ENCODE assay signal across 19 cellular contexts in the genomic region with DNA sequence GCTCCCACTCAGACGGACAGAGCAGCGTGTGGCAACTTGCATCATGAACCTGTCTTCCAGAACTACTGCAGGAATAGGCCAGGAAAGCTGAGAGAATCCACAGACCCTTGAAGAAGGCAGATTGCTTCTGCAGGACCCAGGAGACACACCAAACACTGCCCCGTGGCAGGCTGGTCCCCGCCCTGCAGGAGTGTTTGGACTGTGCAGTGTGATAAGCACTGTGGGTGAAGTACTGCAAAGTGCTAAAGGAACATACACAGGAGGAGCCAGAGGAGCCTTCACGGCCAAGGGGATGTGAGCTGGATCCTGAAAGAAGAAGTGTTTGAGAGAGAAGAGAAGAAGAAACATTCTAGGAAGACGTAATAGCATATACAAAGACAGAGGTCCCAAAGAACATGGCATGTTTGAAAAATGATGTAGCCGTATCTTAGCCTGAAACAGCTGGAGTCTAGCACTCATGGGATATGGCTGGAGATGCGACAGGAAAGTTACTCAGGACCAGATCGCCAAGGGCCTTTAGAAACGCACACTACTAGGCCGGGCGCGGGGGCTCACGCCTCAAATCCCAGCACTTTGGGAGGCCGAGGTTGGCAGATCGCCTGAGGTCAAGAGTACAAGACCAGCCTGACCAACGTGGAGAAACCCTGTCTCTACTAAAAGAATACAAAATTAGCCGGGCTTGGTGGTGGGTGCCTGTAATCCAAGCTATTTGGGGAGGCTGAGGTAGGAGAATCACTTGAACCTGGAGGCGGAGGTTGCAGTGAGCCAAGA.
A peak's percentile ranks its signal among the peaks of the same experiment; 100 is the strongest.
DNase-seq lines count a peak whose midpoint lies in the region; ATAC-seq, FAIRE-seq and TF ChIP-seq lines count a peak whose summit lies in the region.
"Had no signal": no experiment of that assay in that cellular context is flagged by ENCODE, and none has a peak within 500 bp of the region (broad histone marks: within the 10 kb centered on the region; RNA-seq: fewer than 3 reads in every experiment).

No MANE protein-coding gene starts in this region.

- H3K36me3 Mint-ChIP-seq in osteocyte (ENCODE audit: unreplicated experiment): peaks cover 3% of the 10 kb centered on the region

- no peaks in the 10 kb centered on the region for H3K4me1 ChIP-seq in K562 (replicated peaks in 1 of 2; ENCODE audit: control insufficient read depth in 2 of 2, insufficient read depth in 2 of 2, low read length in 2 of 2)
- no peaks in the 10 kb centered on the region for H3K4me1 ChIP-seq in lower lobe of right lung
- H3K4me1 ChIP-seq: BLaER1 had no signal

- in situ Hi-C loops in K562 (cut with MboI): no loop called here

- H3K27me3 ChIP-seq in K562 (ENCODE audit: control insufficient read depth in 2 of 2, insufficient read depth in 2 of 2, low read length in 2 of 2): peaks cover 36 to 54% of the 10 kb centered on the region in 2 experiments
- no peaks in the 10 kb centered on the region for H3K27me3 ChIP-seq in lower lobe of right lung (ENCODE audit: low read depth)
- H3K27me3 ChIP-seq: BLaER1 had no signal

- TF ChIP-seq EP300 in K562 (IDR thresholded peaks at IDR 0.05; ENCODE audit: low read length): no peak

- BruUV-seq in K562 (replicated peaks; lab: Mats Ljungman, UMichigan): no TSS peak

- ATAC-seq in K562: peak; percentile 57; the same call in 1 of the 3 replicates
- peak; percentile 71 for ATAC-seq in left ventricle myocardium superior
- ATAC-seq in lower lobe of right lung: peak; percentile 81 to 92
- no peak for ATAC-seq in GM18909 (IDR thresholded peaks at IDR 0.05; ENCODE audit: poor library complexity, unreplicated experiment)
- no peak for ATAC-seq in HG03039 (IDR thresholded peaks at IDR 0.05; ENCODE audit: unreplicated experiment)
- ATAC-seq: CD8-positive, alpha-beta T cell had no signal

- H3K79me2 ChIP-seq in K562 (ENCODE audit: control insufficient read depth, insufficient read depth, low read length): no peaks in the 10 kb centered on the region

- H3K4me2 ChIP-seq in K562 (ENCODE audit: insufficient read depth, low read length): no peak overlapping the region
- H3K4me2 ChIP-seq: BLaER1 had no signal

- H3K9me3 ChIP-seq in K562 (replicated peaks; ENCODE audit: control insufficient read depth, insufficient read depth, low read depth, low read length) (no peaks in the 10 kb centered on the region), lower lobe of right lung (no peaks in the 10 kb centered on the region)
- H3K9me3 ChIP-seq: BLaER1 had no signal

- H3K4me3 ChIP-seq in K562 (no peak overlapping the region), lower lobe of right lung (no peak overlapping the region)
- H3K4me3 ChIP-seq: BLaER1, SK-N-MC had no signal

- no peak overlapping the region for H2AFZ ChIP-seq in K562 (ENCODE audit: low read depth, low read length)

- H3K9ac ChIP-seq in K562 (ENCODE audit: insufficient read depth in 1 of 2, low read depth in 2 of 2, low read length in 2 of 2): no peak overlapping the region
- H3K9ac ChIP-seq: BLaER1 had no signal

- TF ChIP-seq RAD21 in K562 (CRISPR knock-in tag; conservative IDR thresholded peaks at IDR 0.05 in 1 of 2, IDR thresholded peaks at IDR 0.05 in 1 of 2): no peak

- H3K4me3 Mint-ChIP-seq in osteocyte (ENCODE audit: unreplicated experiment): no peak overlapping the region
- H3K4me3 Mint-ChIP-seq: CD8-positive, alpha-beta T cell; HFFc6 had no signal

- H3K36me3 ChIP-seq in K562 (ENCODE audit: control insufficient read depth, insufficient read depth, low read length) (no peaks in the 10 kb centered on the region), lower lobe of right lung (no peaks in the 10 kb centered on the region)

- WGBS in K562 (ENCODE audit: insufficient coverage, low coverage, missing lambda C conversion rate): 3% methylated on average over 19 of the region's 19 CpGs

- H4K20me1 ChIP-seq in K562 (replicated peaks; ENCODE audit: control insufficient read depth, insufficient read depth, low read length): 0 out of 2 replicates have a peak, but pooled peaks cover 5% of the 10 kb centered on the region

- H3K9me1 ChIP-seq in K562 (ENCODE audit: control insufficient read depth, insufficient read depth, low read length): no peaks in the 10 kb centered on the region

- no peaks in the 10 kb centered on the region for H3K9me3 Mint-ChIP-seq in osteocyte (ENCODE audit: unreplicated experiment)
- H3K9me3 Mint-ChIP-seq: CD8-positive, alpha-beta T cell; HFFc6 had no signal

- H3K4me1 Mint-ChIP-seq in osteocyte (ENCODE audit: unreplicated experiment): peaks cover 2% of the 10 kb centered on the region

- no peak overlapping the region for H3K27ac Mint-ChIP-seq in osteocyte (ENCODE audit: unreplicated experiment)
- H3K27ac Mint-ChIP-seq: CD8-positive, alpha-beta T cell; HFFc6 had no signal

- POLR2A ChIA-PET in K562 (lab: Yijun Ruan, JAX): interaction anchor here (1.9 kb wide), 1 partner anchor 9 kb away, joined by 9 read pairs; no protein-coding TSS in a partner anchor

- peak; percentile 29 for FAIRE-seq in K562 (lab: Jason Lieb, UNC)

- no peaks in the 10 kb centered on the region for H3K27me3 Mint-ChIP-seq in osteocyte (ENCODE audit: unreplicated experiment)

- CTCF ChIA-PET in K562 (lab: Yijun Ruan, JAX; ENCODE audit: low intra/inter-chr PET ratio): no interaction called here

- no peak for DNase-seq in K562 (ENCODE audit: extremely low read depth in 1 of 4, low spot score in 3 of 4)
- no peak for DNase-seq in left ventricle myocardium superior
- DNase-seq in lower lobe of right lung: no peak
- DNase-seq in stimulated activated CD8-positive, alpha-beta memory T cell treated with anti-CD3 and anti-CD28 coated beads, Interleukin-4, amount 100 ng/mL, for 48 hours: peak; percentile 13
- DNase-seq in posterior vena cava (ENCODE audit: low spot score): no peak
- DNase-seq in osteocyte (ENCODE audit: extremely low spot score, unreplicated experiment): no peak
- DNase-seq: Calu3; CD8-positive, alpha-beta T cell; DMS79; H7; HFFc6; NCI-H1048; NCI-H1436; NCI-H2029; NCI-H2171 had no signal

- intact Hi-C loops in K562 (cut with micrococcal nuclease): no loop called here
- intact Hi-C loops in left ventricle myocardium superior (cut with micrococcal nuclease): no loop called here
- intact Hi-C loops in lower lobe of right lung (cut with DNase I): no loop called here
- intact Hi-C loops in posterior vena cava (cut with DNase I): loop anchor here in 1 of 2 donors (5.0 kb wide), 1 partner anchor 34 kb away; no protein-coding TSS in a partner anchor

- no peak for TF ChIP-seq POLR2A in K562 (conservative IDR thresholded peaks at IDR 0.05)

- H3K27ac ChIP-seq in K562 (ENCODE audit: extremely low read depth, low read depth, low read length) (no peak overlapping the region), lower lobe of right lung (no peak overlapping the region)
- H3K27ac ChIP-seq: BLaER1, SK-N-MC had no signal

- TF ChIP-seq CTCF in K562 (IDR thresholded peaks at IDR 0.05 in 2 of 3, conservative IDR thresholded peaks at IDR 0.05 in 1 of 3; ENCODE audit: insufficient read depth in 2 of 3, low read depth in 1 of 3, low read length in 3 of 3) (no peak), lower lobe of right lung (IDR thresholded peaks at IDR 0.05) (no peak), osteocyte (IDR thresholded peaks at IDR 0.05) (no peak)

TF ChIP-seq in K562, 482 proteins besides CTCF, POLR2A, EP300 and RAD21 (continues in another document):
- TF ChIP-seq POLR2H (tag; IDR thresholded peaks at IDR 0.05; ENCODE audit: low read depth) (no peak), MCM5 (IDR thresholded peaks at IDR 0.05; ENCODE audit: low read depth) (no peak), ZNF146 (CRISPR knock-in tag; IDR thresholded peaks at IDR 0.05; ENCODE audit: unreplicated experiment) (no peak), KLF10 (CRISPR knock-in tag; IDR thresholded peaks at IDR 0.05) (no peak), CEBPZ (IDR thresholded peaks at IDR 0.05; ENCODE audit: borderline replicate concordance, low read depth, low read length) (no peak)
- TF ChIP-seq, protein P1, sequence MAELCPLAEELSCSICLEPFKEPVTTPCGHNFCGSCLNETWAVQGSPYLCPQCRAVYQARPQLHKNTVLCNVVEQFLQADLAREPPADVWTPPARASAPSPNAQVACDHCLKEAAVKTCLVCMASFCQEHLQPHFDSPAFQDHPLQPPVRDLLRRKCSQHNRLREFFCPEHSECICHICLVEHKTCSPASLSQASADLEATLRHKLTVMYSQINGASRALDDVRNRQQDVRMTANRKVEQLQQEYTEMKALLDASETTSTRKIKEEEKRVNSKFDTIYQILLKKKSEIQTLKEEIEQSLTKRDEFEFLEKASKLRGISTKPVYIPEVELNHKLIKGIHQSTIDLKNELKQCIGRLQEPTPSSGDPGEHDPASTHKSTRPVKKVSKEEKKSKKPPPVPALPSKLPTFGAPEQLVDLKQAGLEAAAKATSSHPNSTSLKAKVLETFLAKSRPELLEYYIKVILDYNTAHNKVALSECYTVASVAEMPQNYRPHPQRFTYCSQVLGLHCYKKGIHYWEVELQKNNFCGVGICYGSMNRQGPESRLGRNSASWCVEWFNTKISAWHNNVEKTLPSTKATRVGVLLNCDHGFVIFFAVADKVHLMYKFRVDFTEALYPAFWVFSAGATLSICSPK (IDR thresholded peaks at IDR 0.05; ENCODE audit: borderline replicate concordance): no peak

Comparison
In these comparisons a context has a peak if more than half of its experiments do, and no peak if none do; other contexts are left out.
1. ATAC-seq: peak in K562 (single experiment), left ventricle myocardium superior (single experiment) and lower lobe of right lung (2 of 2); none in GM18909 (single experiment) and HG03039 (single experiment).